Comparison of ENCODE assay signal across 8 cellular contexts in the genomic region with DNA sequence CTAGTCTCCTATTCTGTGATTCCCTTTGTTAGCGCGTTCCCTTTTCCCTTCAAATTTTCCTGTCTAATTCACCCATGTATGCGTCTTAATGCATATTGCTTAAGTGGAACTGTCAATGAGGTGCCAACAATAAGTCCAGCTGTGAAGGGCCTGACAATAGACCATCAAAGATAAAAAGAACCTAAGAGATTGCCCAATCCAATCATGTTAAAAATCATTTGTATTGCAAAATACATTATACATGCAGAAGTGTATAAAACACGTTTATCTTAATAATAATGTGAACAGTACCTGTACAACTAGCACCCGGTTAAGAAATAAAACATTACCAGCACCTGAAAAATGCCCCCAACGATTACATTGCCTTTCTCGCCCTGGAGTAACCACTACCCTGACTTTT. TPM values are rescaled to one million over a fixed set of nuclear protein-coding genes. Genes with fewer than 3 reads are reported as not detected.
DNase-seq lines count a peak whose midpoint lies in the region; ATAC-seq and TF ChIP-seq lines count a peak whose summit lies in the region.

No MANE protein-coding gene starts in this region.

- in situ Hi-C loops in Panc1 (cut with HindIII; ENCODE audit: low pct_unique_long_range_greater_than_20kb, low sequenced_read_pairs) = no loop called here

- H3K4ac ChIP-seq in trophoblast cell (ENCODE audit: low read depth, low read length) = no peak overlapping the region

- ATAC-seq in Panc1 (no peak), HG02588 (IDR thresholded peaks at IDR 0.05; ENCODE audit: unreplicated experiment) (no peak), GM21360 (IDR thresholded peaks at IDR 0.05; ENCODE audit: unreplicated experiment) (no peak), GM21528 (IDR thresholded peaks at IDR 0.05; ENCODE audit: low FRiP score, unreplicated experiment) (no peak)

- no peak overlapping the region for H3K23ac ChIP-seq in trophoblast cell (ENCODE audit: low read length)

- no peaks in the 10 kb centered on the region for H4K20me1 ChIP-seq in DOHH2 (ENCODE audit: control insufficient read depth, insufficient read depth, low read depth, low read length)

- no peaks in the 10 kb centered on the region for H3F3A ChIP-seq in DOHH2 (ENCODE audit: control insufficient read depth, insufficient read depth)

- no TSS peak for BruUV-seq in Panc1 (replicated peaks; lab: Mats Ljungman, UMichigan)

- no peak for TF ChIP-seq EP300 in esophagus muscularis mucosa (IDR thresholded peaks at IDR 0.05)

- H3K4me2 ChIP-seq in DOHH2 (ENCODE audit: low read length) (peak overlapping the region; percentile 64), trophoblast cell (ENCODE audit: low read length) (peak overlapping the region; percentile 65)

- H3K9me2 ChIP-seq in DOHH2 (replicated peaks; ENCODE audit: control insufficient read depth, low read length) = no peaks in the 10 kb centered on the region

- POLR2A ChIA-PET in Panc1 (lab: Charles Lee) = interaction anchor here (1.0 kb wide), 1 partner anchor 21 kb away, joined by 3 read pairs; no protein-coding TSS in a partner anchor

- H3K4me1 ChIP-seq in DOHH2 (ENCODE audit: control insufficient read depth, low read length) = peaks cover 6% of the 10 kb centered on the region
- peaks cover 13% of the 10 kb centered on the region for H3K4me1 ChIP-seq in Panc1 (ENCODE audit: control insufficient read depth, insufficient read depth, low read length)
- H3K4me1 ChIP-seq in esophagus muscularis mucosa = peaks cover 19 to 39% (median 34%) of the 10 kb centered on the region in 4 donors
- H3K4me1 ChIP-seq in trophoblast cell (ENCODE audit: control insufficient read depth in 1 of 2, insufficient read depth in 2 of 2, low read length in 2 of 2) = peaks cover 2 to 6% of the 10 kb centered on the region in 2 experiments

- H3K79me1 ChIP-seq in trophoblast cell (ENCODE audit: low read length) = no peaks in the 10 kb centered on the region

- intact Hi-C loops in Panc1 (cut with micrococcal nuclease; ENCODE audit: unreplicated experiment) (no loop called here), esophagus muscularis mucosa (cut with DNase I) (no loop called here)

- DNase-seq in Panc1 (ENCODE audit: low read depth, low spot score) (no peak), esophagus muscularis mucosa (ENCODE audit: extremely low spot score) (no peak), trophoblast cell (no peak), DMS79 treated with DMSO at 0.1 percent for 48 hours (lab: John Stamatoyannopoulos, UW) (no peak)

- H3K4me3 ChIP-seq in DOHH2 (ENCODE audit: low read length) = peak overlapping the region; percentile 61
- H3K4me3 ChIP-seq in Panc1 (ENCODE audit: low read depth in 2 of 2, low read length in 2 of 2) = peak overlapping the region; percentile 69 to 82
- peak overlapping the region; percentile 89 to 95 (median 92) for H3K4me3 ChIP-seq in esophagus muscularis mucosa
- no peak overlapping the region for H3K4me3 ChIP-seq in trophoblast cell (ENCODE audit: low read depth, low read length)

- H3K27me3 ChIP-seq in DOHH2 (ENCODE audit: control insufficient read depth, low read length) (peaks cover 9% of the 10 kb centered on the region), Panc1 (ENCODE audit: control insufficient read depth, insufficient read depth, low read length) (no peaks in the 10 kb centered on the region), esophagus muscularis mucosa (no peaks in the 10 kb centered on the region), trophoblast cell (ENCODE audit: insufficient read depth, low read length) (no peaks in the 10 kb centered on the region)

- H3K79me2 ChIP-seq in DOHH2 (ENCODE audit: control insufficient read depth, low read length) (no peaks in the 10 kb centered on the region), trophoblast cell (ENCODE audit: control insufficient read depth, insufficient read depth, low read length, poor library complexity) (no peaks in the 10 kb centered on the region)

- no peak overlapping the region for H3K18ac ChIP-seq in trophoblast cell (ENCODE audit: low read length)

- no peak for TF ChIP-seq POLR2A in esophagus muscularis mucosa (IDR thresholded peaks at IDR 0.05; ENCODE audit: low read depth)

- no peak overlapping the region for H2BK5ac ChIP-seq in trophoblast cell (ENCODE audit: low read depth, low read length, poor library complexity)

- H2AK5ac ChIP-seq in trophoblast cell (ENCODE audit: low read length) = no peak overlapping the region

- H4K12ac ChIP-seq in trophoblast cell (ENCODE audit: low read depth, low read length) = no peak overlapping the region

- no peak overlapping the region for H3K14ac ChIP-seq in trophoblast cell (ENCODE audit: low read length)

- no peak overlapping the region for H2BK12ac ChIP-seq in trophoblast cell (ENCODE audit: low read length)

- peak overlapping the region; percentile 69 for H2AFZ ChIP-seq in trophoblast cell (ENCODE audit: insufficient read depth, low read length, poor library complexity)

- H3K27ac ChIP-seq in DOHH2 (ENCODE audit: low read depth, low read length) (no peak overlapping the region), Panc1 (ENCODE audit: low read length) (peak overlapping the region; percentile 90), esophagus muscularis mucosa (replicated peaks in 1 of 4) (peak overlapping the region; percentile 92 to 95 (median 94)), trophoblast cell (ENCODE audit: low read depth, low read length) (no peak overlapping the region)

- H3K9me3 ChIP-seq in DOHH2 (ENCODE audit: control insufficient read depth, insufficient read depth, low read length) = peaks cover 8% of the 10 kb centered on the region; the same call in 1 of the 2 replicates
- no peaks in the 10 kb centered on the region for H3K9me3 ChIP-seq in Panc1 (ENCODE audit: control insufficient read depth, insufficient read depth, low read depth, low read length)
- no peaks in the 10 kb centered on the region for H3K9me3 ChIP-seq in esophagus muscularis mucosa
- H3K9me3 ChIP-seq in trophoblast cell (ENCODE audit: insufficient read depth, low read depth, low read length) = peaks cover 4% of the 10 kb centered on the region

- CTCF ChIA-PET in Panc1 (lab: Charles Lee) = interaction anchor here (0.6 to 2.3 kb wide), 2 partner anchors 26 to 441 kb away, joined by 3 to 18 read pairs; no protein-coding TSS in a partner anchor

- no peak for TF ChIP-seq CTCF in DOHH2 (IDR thresholded peaks at IDR 0.05; ENCODE audit: low read depth, low read length, poor library complexity, severe bottlenecking)
- TF ChIP-seq CTCF in Panc1 (IDR thresholded peaks at IDR 0.05) = no peak
- TF ChIP-seq CTCF in esophagus muscularis mucosa (IDR thresholded peaks at IDR 0.05) = no peak

- H2BK120ac ChIP-seq in trophoblast cell (ENCODE audit: insufficient read depth, low read length, poor library complexity) = no peak overlapping the region

- 66% methylated on average over 7 of the region's 7 CpGs for WGBS in esophagus muscularis mucosa
- no CpG with 5 or more reads among the region's 7 CpGs for WGBS in trophoblast cell (ENCODE audit: extremely low coverage, insufficient coverage, insufficient read length)

- H4K8ac ChIP-seq in trophoblast cell (ENCODE audit: low read depth, low read length) = peak overlapping the region; percentile 85

- H3K36me3 ChIP-seq in DOHH2 (ENCODE audit: control insufficient read depth, low read length) = no peaks in the 10 kb centered on the region
- H3K36me3 ChIP-seq in Panc1 (ENCODE audit: control insufficient read depth, insufficient read depth, low read length) = no peaks in the 10 kb centered on the region; the same call in 1 of the 2 replicates
- no peaks in the 10 kb centered on the region for H3K36me3 ChIP-seq in esophagus muscularis mucosa
- H3K36me3 ChIP-seq in trophoblast cell (ENCODE audit: control insufficient read depth in 1 of 2, insufficient read depth in 2 of 2, low read length in 2 of 2) = no peaks in the 10 kb centered on the region

- H4K91ac ChIP-seq in trophoblast cell (ENCODE audit: low read depth, low read length) = no peak overlapping the region

- H3K9ac ChIP-seq in trophoblast cell (ENCODE audit: low read length) = no peak overlapping the region

RNA-seq across cellular contexts. Expression of a gene that starts 0.7 kb away (rescaled TPM):
- total RNA-seq in Panc1 (2021; ENCODE audit: unreplicated experiment) (18.2 TPM), esophagus muscularis mucosa (10 to 100 TPM; 12.4 to 21.9 (median 17.5) TPM)
- polyA plus RNA-seq in Panc1 (2012; ENCODE audit: insufficient read length) = 9.1 TPM
- 1.7 and 1.8 TPM in 2 replicates for polyA plus RNA-seq in trophoblast cell (2013)

Comparison
In these comparisons a context has a peak if more than half of its experiments do, and no peak if none do; other contexts are left out.
1. H3K27ac ChIP-seq: peak in Panc1 (single experiment) and esophagus muscularis mucosa (4 of 4); none in DOHH2 (single experiment) and trophoblast cell (single experiment).